ENCODE assay signal across 20 cellular contexts in genomic region chr2:12183032-12183431, GRCh38.
"Had no signal": no experiment of that assay in that cellular context is flagged by ENCODE, and none has a peak within 500 bp of the region (broad histone marks: within the 10 kb centered on the region; RNA-seq: fewer than 3 reads in every experiment).

No MANE protein-coding gene starts in this region.

- H3K36me3 Mint-ChIP-seq: stimulated activated naive B cell treated with anti-CD40 and anti-IgM and Interleukin-4, amounts not matched to agents 10 μg/mL and 1 μg/mL and 100 μg/mL, for 72 hours had no signal

- H3K27ac Mint-ChIP-seq: dendritic cell treated with granulocyte-macrophage colony-stimulating factor and Interleukin-4, amounts not matched to agents 40 ng/mL and 50 ng/mL, for 4 days; memory B cell; natural killer cell; stimulated activated naive B cell treated with anti-CD40 and anti-IgM and Interleukin-4, amounts not matched to agents 10 μg/mL and 1 μg/mL and 100 μg/mL, for 72 hours; stimulated activated naive CD8-positive, alpha-beta T cell treated with anti-CD3 and anti-CD28 coated beads, Interleukin-15, Interleukin-2, amounts not matched to agents 100 ng/mL and 50 ng/mL, for 24 hours had no signal

- DNase-seq: effector CD8-positive, alpha-beta T cell; foreskin keratinocyte; heart left ventricle; kidney; natural killer cell; occipital lobe; ovary; posterior cingulate gyrus; psoas muscle; right cardiac atrium; sigmoid colon; spleen; stimulated activated CD4-positive, alpha-beta T cell treated with anti-CD3 and anti-CD28 coated beads, Interleukin-4, amount 100 ng/mL, for 4 hours; stimulated activated naive B cell treated with anti-CD40 and anti-IgM and Interleukin-4, amounts not matched to agents 10 μg/mL and 1 μg/mL and 100 μg/mL, for 72 hours; upper lobe of left lung had no signal

- H3K27me3 Mint-ChIP-seq: memory B cell; stimulated activated naive B cell treated with anti-CD40 and anti-IgM and Interleukin-4, amounts not matched to agents 10 μg/mL and 1 μg/mL and 100 μg/mL, for 72 hours; stimulated activated naive CD8-positive, alpha-beta T cell treated with anti-CD3 and anti-CD28 coated beads, Interleukin-15, Interleukin-2, amounts not matched to agents 100 ng/mL and 50 ng/mL, for 24 hours had no signal

- H3K4me3 Mint-ChIP-seq: dendritic cell treated with granulocyte-macrophage colony-stimulating factor and Interleukin-4, amounts not matched to agents 40 ng/mL and 50 ng/mL, for 4 days; memory B cell; natural killer cell; stimulated activated naive B cell treated with anti-CD40 and anti-IgM and Interleukin-4, amounts not matched to agents 10 μg/mL and 1 μg/mL and 100 μg/mL, for 72 hours; stimulated activated naive CD8-positive, alpha-beta T cell treated with anti-CD3 and anti-CD28 coated beads, Interleukin-15, Interleukin-2, amounts not matched to agents 100 ng/mL and 50 ng/mL, for 24 hours had no signal

- ATAC-seq: foreskin keratinocyte; gastroesophageal sphincter; heart left ventricle; left lobe of liver; natural killer cell; psoas muscle; right cardiac atrium; stimulated activated naive B cell treated with anti-CD40 and anti-IgM and Interleukin-4, amounts not matched to agents 10 μg/mL and 1 μg/mL and 100 μg/mL, for 72 hours had no signal

- H3K9me3 Mint-ChIP-seq: dendritic cell treated with granulocyte-macrophage colony-stimulating factor and Interleukin-4, amounts not matched to agents 40 ng/mL and 50 ng/mL, for 4 days; memory B cell; natural killer cell; stimulated activated naive B cell treated with anti-CD40 and anti-IgM and Interleukin-4, amounts not matched to agents 10 μg/mL and 1 μg/mL and 100 μg/mL, for 72 hours; stimulated activated naive CD8-positive, alpha-beta T cell treated with anti-CD3 and anti-CD28 coated beads, Interleukin-15, Interleukin-2, amounts not matched to agents 100 ng/mL and 50 ng/mL, for 24 hours had no signal
